In the genomic region with DNA sequence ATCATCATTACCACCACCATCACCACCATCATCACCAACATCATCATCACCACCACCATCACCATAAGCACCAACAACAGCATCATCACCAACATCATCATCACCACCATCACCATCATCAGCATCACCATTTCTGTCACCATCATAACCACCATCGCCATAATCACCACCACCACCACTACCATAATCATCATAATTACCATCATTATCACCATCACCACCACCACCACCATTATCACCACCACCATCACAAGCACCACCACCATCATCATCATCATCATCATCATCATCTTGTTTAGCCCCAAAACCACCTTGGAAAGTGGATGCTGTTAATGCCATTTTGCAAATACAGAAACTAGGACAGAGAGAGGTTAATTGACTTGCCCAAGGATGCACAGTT, we compare ENCODE assay signal across 8 cellular contexts.
"Had no signal": no experiment of that assay in that cellular context is flagged by ENCODE, and none has a peak within 500 bp of the region (broad histone marks: within the 10 kb centered on the region; RNA-seq: fewer than 3 reads in every experiment).

No MANE protein-coding gene starts in this region.

- DNase-seq: IMR-90, Karpas-422, Kasumi-1, KBM-7, KG1 had no signal

- FAIRE-seq: K562 had no signal

- H3K4me3 ChIP-seq: K562 had no signal

- ATAC-seq: K562 had no signal

- H3K4me2 ChIP-seq: KMS-11 had no signal

- H3K27ac ChIP-seq: HL-60, KMS-11 had no signal

- H3K9ac ChIP-seq: KMS-11 had no signal
